18 cellular contexts compared by ENCODE assay signal in genomic region chr3:27319304-27319703, GRCh38.
"Had no signal": no experiment of that assay in that cellular context is flagged by ENCODE, and none has a peak within 500 bp of the region (broad histone marks: within the 10 kb centered on the region; RNA-seq: fewer than 3 reads in every experiment).

No MANE protein-coding gene starts in this region.

- H3K27ac Mint-ChIP-seq: activated CD8-positive, alpha-beta T cell treated with anti-CD3 and anti-CD28 coated beads, Interleukin-2, amount 10 ng/mL, durations not matched to agents 7 days and 5 days; activated naive CD4-positive, alpha-beta T cell treated with anti-CD3 and anti-CD28 coated beads, Interleukin-2, amount 50 U/mL, for 24 hours; brain; natural killer cell; stimulated activated effector memory CD8-positive, alpha-beta T cell treated with anti-CD3 and anti-CD28 coated beads, Interleukin-12 subunit alpha, Interleukin-12 subunit beta, amount 100 ng/mL, for 72 hours; stimulated activated naive CD8-positive, alpha-beta T cell treated with anti-CD3 and anti-CD28 coated beads, Interleukin-15, amount 100 ng/mL, for 72 hours; T-helper 17 cell; type B pancreatic cell had no signal

- H3K27me3 Mint-ChIP-seq: activated naive CD4-positive, alpha-beta T cell treated with anti-CD3 and anti-CD28 coated beads, Interleukin-2, amount 50 U/mL, for 24 hours; effector memory CD8-positive, alpha-beta T cell; stimulated activated naive CD8-positive, alpha-beta T cell treated with anti-CD3 and anti-CD28 coated beads, Interleukin-15, amount 100 ng/mL, for 72 hours; T-helper 17 cell had no signal

- H3K9me3 ChIP-seq: testis had no signal

- H3K4me3 ChIP-seq: dorsolateral prefrontal cortex, testis had no signal

- H3K9me3 Mint-ChIP-seq: activated naive CD4-positive, alpha-beta T cell treated with anti-CD3 and anti-CD28 coated beads, Interleukin-2, amount 50 U/mL, for 24 hours; brain; effector memory CD8-positive, alpha-beta T cell; natural killer cell; stimulated activated effector memory CD8-positive, alpha-beta T cell treated with anti-CD3 and anti-CD28 coated beads, Interleukin-12 subunit alpha, Interleukin-12 subunit beta, amount 100 ng/mL, for 72 hours; stimulated activated naive CD8-positive, alpha-beta T cell treated with anti-CD3 and anti-CD28 coated beads, Interleukin-15, amount 100 ng/mL, for 72 hours; type B pancreatic cell had no signal

- H3K36me3 Mint-ChIP-seq: activated naive CD4-positive, alpha-beta T cell treated with anti-CD3 and anti-CD28 coated beads, Interleukin-2, amount 50 U/mL, for 24 hours; brain; natural killer cell; stimulated activated effector memory CD8-positive, alpha-beta T cell treated with anti-CD3 and anti-CD28 coated beads, Interleukin-12 subunit alpha, Interleukin-12 subunit beta, amount 100 ng/mL, for 72 hours had no signal

- DNase-seq: activated CD4-positive, alpha-beta T cell treated with anti-CD3 and anti-CD28 coated beads for 48 hours; activated CD8-positive, alpha-beta T cell treated with anti-CD3 and anti-CD28 coated beads, Interleukin-2, amount 10 ng/mL, durations not matched to agents 7 days and 5 days; activated gamma-delta T cell treated with Interleukin-2 at 50 U/mL for 16 hours; activated T-cell treated with anti-CD3 and anti-CD28 coated beads, Interleukin-2, amount 50 U/mL, for 1 hour; anterior cingulate cortex; caudate nucleus; dorsolateral prefrontal cortex; effector memory CD8-positive, alpha-beta T cell; natural killer cell; small intestine; stimulated activated CD4-positive, alpha-beta T cell treated with anti-CD3 and anti-CD28 coated beads, Interleukin-2, amount 100 ng/mL, for 24 hours; stimulated activated naive CD8-positive, alpha-beta T cell treated with anti-CD3 and anti-CD28 coated beads, Interleukin-15, amount 100 ng/mL, for 72 hours; T-helper 17 cell had no signal

- ATAC-seq: activated CD8-positive, alpha-beta T cell treated with anti-CD3 and anti-CD28 coated beads, Interleukin-2, amount 10 ng/mL, durations not matched to agents 7 days and 5 days; effector memory CD8-positive, alpha-beta T cell; natural killer cell; stimulated activated effector memory CD8-positive, alpha-beta T cell treated with anti-CD3 and anti-CD28 coated beads, Interleukin-12 subunit alpha, Interleukin-12 subunit beta, amount 100 ng/mL, for 72 hours; stimulated activated naive CD8-positive, alpha-beta T cell treated with anti-CD3 and anti-CD28 coated beads, Interleukin-15, amount 100 ng/mL, for 72 hours; T-helper 17 cell had no signal

- H3K27ac ChIP-seq: dorsolateral prefrontal cortex had no signal

- H3K4me3 Mint-ChIP-seq: activated CD8-positive, alpha-beta T cell treated with anti-CD3 and anti-CD28 coated beads, Interleukin-2, amount 10 ng/mL, durations not matched to agents 7 days and 5 days; activated naive CD4-positive, alpha-beta T cell treated with anti-CD3 and anti-CD28 coated beads, Interleukin-2, amount 50 U/mL, for 24 hours; brain; effector memory CD8-positive, alpha-beta T cell; natural killer cell; stimulated activated effector memory CD8-positive, alpha-beta T cell treated with anti-CD3 and anti-CD28 coated beads, Interleukin-12 subunit alpha, Interleukin-12 subunit beta, amount 100 ng/mL, for 72 hours; stimulated activated naive CD8-positive, alpha-beta T cell treated with anti-CD3 and anti-CD28 coated beads, Interleukin-15, amount 100 ng/mL, for 72 hours; T-helper 17 cell; type B pancreatic cell had no signal

- H3K4me1 Mint-ChIP-seq: activated naive CD4-positive, alpha-beta T cell treated with anti-CD3 and anti-CD28 coated beads, Interleukin-2, amount 50 U/mL, for 24 hours; brain; natural killer cell; stimulated activated effector memory CD8-positive, alpha-beta T cell treated with anti-CD3 and anti-CD28 coated beads, Interleukin-12 subunit alpha, Interleukin-12 subunit beta, amount 100 ng/mL, for 72 hours; stimulated activated naive CD8-positive, alpha-beta T cell treated with anti-CD3 and anti-CD28 coated beads, Interleukin-15, amount 100 ng/mL, for 72 hours had no signal

- H3K27me3 ChIP-seq: dorsolateral prefrontal cortex, testis had no signal
